ENCODE assay signal across 40 cellular contexts in genomic region chr15:26935322-26935721, GRCh38. TPM values are rescaled to one million over a fixed set of nuclear protein-coding genes. Genes with fewer than 3 reads are reported as not detected.
"Had no signal": no experiment of that assay in that cellular context is flagged by ENCODE, and none has a peak within 500 bp of the region (broad histone marks: within the 10 kb centered on the region; RNA-seq: fewer than 3 reads in every experiment).

No MANE protein-coding gene starts in this region.

- H3K27me3 Mint-ChIP-seq: activated naive CD4-positive, alpha-beta T cell treated with anti-CD3 and anti-CD28 coated beads, Interleukin-2, amount 10 ng/mL, durations not matched to agents 7 days and 5 days; activated naive CD4-positive, alpha-beta T cell treated with anti-CD3 and anti-CD28 coated beads, Interleukin-2, amount 50 U/mL, for 24 hours; activated naive CD8-positive, alpha-beta T cell treated with anti-CD3 and anti-CD28 coated beads for 36 hours; activated naive CD8-positive, alpha-beta T cell treated with anti-CD3 and anti-CD28 coated beads, Interleukin-2, amount 10 ng/mL, durations not matched to agents 7 days and 5 days; activated naive CD8-positive, alpha-beta T cell treated with anti-CD3 and anti-CD28 coated beads, Interleukin-2, amount 50 U/mL, for 24 hours; activated T-cell treated with anti-CD3 and anti-CD28 coated beads, Interleukin-2, amount 50 U/mL, for 24 hours; activated T-helper 17 cell treated with anti-CD3 and anti-CD28 coated beads, Interleukin-2, amount 50 U/mL, for 72 hours; central memory CD8-positive, alpha-beta T cell had no signal

- H3K27me3 ChIP-seq: adrenal gland, ascending aorta, body of pancreas, brain microvascular endothelial cell, breast epithelium, cardiac muscle cell had no signal

- H3K4me3 ChIP-seq: adrenal gland, ascending aorta, body of pancreas, breast epithelium, cardiac muscle cell had no signal

- H3K27ac Mint-ChIP-seq: activated naive CD4-positive, alpha-beta T cell treated with anti-CD3 and anti-CD28 coated beads for 36 hours; activated naive CD4-positive, alpha-beta T cell treated with anti-CD3 and anti-CD28 coated beads, Interleukin-2, amount 10 ng/mL, durations not matched to agents 7 days and 5 days; activated naive CD4-positive, alpha-beta T cell treated with anti-CD3 and anti-CD28 coated beads, Interleukin-2, amount 50 U/mL, for 24 hours; activated naive CD4-positive, alpha-beta T cell treated with anti-CD3 and anti-CD28 coated beads, Interleukin-2, amount 50 U/mL, for 72 hours; activated naive CD8-positive, alpha-beta T cell; activated naive CD8-positive, alpha-beta T cell treated with anti-CD3 and anti-CD28 coated beads for 36 hours; activated naive CD8-positive, alpha-beta T cell treated with anti-CD3 and anti-CD28 coated beads, Interleukin-2, amount 10 ng/mL, durations not matched to agents 7 days and 5 days; activated naive CD8-positive, alpha-beta T cell treated with anti-CD3 and anti-CD28 coated beads, Interleukin-2, amount 50 U/mL, for 24 hours; activated T-cell treated with anti-CD3 and anti-CD28 coated beads, Interleukin-2, amount 50 U/mL, for 24 hours; activated T-cell treated with anti-CD3 and anti-CD28 coated beads, Interleukin-2, amount 50 U/mL, for 72 hours; activated T-helper 1 cell treated with anti-CD3 and anti-CD28 coated beads, Interleukin-12 subunit alpha, Interleukin-12 subunit beta, Interleukin-2, Interleukin-4 antibody, amounts not matched to agents 30 ng/mL and 10 ng/mL and 1 ng/mL, durations not matched to agents 14 hours and 24 hours and 36 hours; activated T-helper 17 cell treated with anti-CD3 and anti-CD28 coated beads, Interleukin-2, amount 50 U/mL, for 72 hours; activated T-helper 2 cell treated with anti-CD3 and anti-CD28 coated beads, Interferon-gamma antibody, Interleukin-2, Interleukin-4, amounts not matched to agents 10 μg/mL and 5 μg/mL and 100 μg/mL, durations not matched to agents 14 hours and 24 hours and 36 hours; brain had no signal

- DNase-seq: activated effector memory CD4-positive, alpha-beta T cell treated with anti-CD3 and anti-CD28 coated beads, Interleukin-2, amount 50 U/mL, for 16 hours; activated effector memory CD4-positive, alpha-beta T cell treated with Interleukin-2 at 50 U/mL for 16 hours; activated gamma-delta T cell; activated gamma-delta T cell treated with Interleukin-2 at 50 U/mL for 16 hours; activated naive CD4-positive, alpha-beta T cell; activated naive CD4-positive, alpha-beta T cell treated with anti-CD3 and anti-CD28 coated beads for 36 hours; activated naive CD4-positive, alpha-beta T cell treated with anti-CD3 and anti-CD28 coated beads, Interleukin-2, amount 10 ng/mL, durations not matched to agents 7 days and 5 days; activated naive CD4-positive, alpha-beta T cell treated with anti-CD3 and anti-CD28 coated beads, Interleukin-2, amount 50 U/mL, for 16 hours; activated naive CD4-positive, alpha-beta T cell treated with Interleukin-2 at 50 U/mL for 16 hours; activated naive CD8-positive, alpha-beta T cell treated with anti-CD3 and anti-CD28 coated beads for 36 hours; activated naive CD8-positive, alpha-beta T cell treated with anti-CD3 and anti-CD28 coated beads, Interleukin-2, amount 10 ng/mL, durations not matched to agents 7 days and 5 days; activated naive CD8-positive, alpha-beta T cell treated with anti-CD3 and anti-CD28 coated beads, Interleukin-2, amount 50 U/mL, for 24 hours; activated T-cell treated with anti-CD3 and anti-CD28 coated beads for 4 hours; activated T-cell treated with anti-CD3 and anti-CD28 coated beads, Interleukin-2, amount 50 U/mL, for 1 hour; activated T-cell treated with anti-CD3 and anti-CD28 coated beads, Interleukin-2, amount 50 U/mL, for 24 hours; activated T-cell treated with anti-CD3 and anti-CD28 coated beads, Interleukin-2, amount 50 U/mL, for 4 hours; activated T-cell treated with anti-CD3 and anti-CD28 coated beads, Interleukin-2, amount 50 U/mL, for 48 hours; activated T-cell treated with anti-CD3 and anti-CD28 coated beads, Interleukin-2, amount 50 U/mL, for 72 hours; adrenal gland; amniotic stem cell; amygdala; anterior cingulate cortex; aorta; body of pancreas; brain microvascular endothelial cell; caudate nucleus; central memory CD4-positive, alpha-beta T cell had no signal

- ATAC-seq: activated naive CD4-positive, alpha-beta T cell treated with anti-CD3 and anti-CD28 coated beads, Interleukin-2, amount 50 U/mL, for 72 hours; activated naive CD8-positive, alpha-beta T cell treated with anti-CD3 and anti-CD28 coated beads, Interleukin-2, amount 50 U/mL, for 24 hours; activated T-cell treated with anti-CD3 and anti-CD28 coated beads, Interleukin-2, amount 50 U/mL, for 4 hours; activated T-cell treated with anti-CD3 and anti-CD28 coated beads, Interleukin-2, amount 50 U/mL, for 72 hours; activated T-helper 17 cell treated with anti-CD3 and anti-CD28 coated beads, Interleukin-2, amount 50 U/mL, for 72 hours; body of pancreas had no signal

- H3K4me1 Mint-ChIP-seq: activated naive CD4-positive, alpha-beta T cell treated with anti-CD3 and anti-CD28 coated beads, Interleukin-2, amount 10 ng/mL, durations not matched to agents 7 days and 5 days; activated naive CD4-positive, alpha-beta T cell treated with anti-CD3 and anti-CD28 coated beads, Interleukin-2, amount 50 U/mL, for 24 hours; activated naive CD8-positive, alpha-beta T cell treated with anti-CD3 and anti-CD28 coated beads for 36 hours; activated naive CD8-positive, alpha-beta T cell treated with anti-CD3 and anti-CD28 coated beads, Interleukin-2, amount 10 ng/mL, durations not matched to agents 7 days and 5 days; activated naive CD8-positive, alpha-beta T cell treated with anti-CD3 and anti-CD28 coated beads, Interleukin-2, amount 50 U/mL, for 24 hours; activated T-helper 17 cell treated with anti-CD3 and anti-CD28 coated beads, Interleukin-2, amount 50 U/mL, for 72 hours; brain; central memory CD8-positive, alpha-beta T cell had no signal

- H3K4me3 Mint-ChIP-seq: activated naive CD4-positive, alpha-beta T cell treated with anti-CD3 and anti-CD28 coated beads for 36 hours; activated naive CD4-positive, alpha-beta T cell treated with anti-CD3 and anti-CD28 coated beads, Interleukin-2, amount 10 ng/mL, durations not matched to agents 7 days and 5 days; activated naive CD4-positive, alpha-beta T cell treated with anti-CD3 and anti-CD28 coated beads, Interleukin-2, amount 50 U/mL, for 24 hours; activated naive CD8-positive, alpha-beta T cell; activated naive CD8-positive, alpha-beta T cell treated with anti-CD3 and anti-CD28 coated beads for 36 hours; activated naive CD8-positive, alpha-beta T cell treated with anti-CD3 and anti-CD28 coated beads, Interleukin-2, amount 10 ng/mL, durations not matched to agents 7 days and 5 days; activated naive CD8-positive, alpha-beta T cell treated with anti-CD3 and anti-CD28 coated beads, Interleukin-2, amount 50 U/mL, for 24 hours; activated T-cell treated with anti-CD3 and anti-CD28 coated beads, Interleukin-2, amount 50 U/mL, for 24 hours; activated T-cell treated with anti-CD3 and anti-CD28 coated beads, Interleukin-2, amount 50 U/mL, for 4 hours; activated T-cell treated with anti-CD3 and anti-CD28 coated beads, Interleukin-2, amount 50 U/mL, for 72 hours; activated T-helper 1 cell treated with anti-CD3 and anti-CD28 coated beads, Interleukin-12 subunit alpha, Interleukin-12 subunit beta, Interleukin-2, Interleukin-4 antibody, amounts not matched to agents 30 ng/mL and 10 ng/mL and 1 ng/mL, durations not matched to agents 14 hours and 24 hours and 36 hours; activated T-helper 17 cell treated with anti-CD3 and anti-CD28 coated beads, Interleukin-2, amount 50 U/mL, for 72 hours; brain; central memory CD8-positive, alpha-beta T cell had no signal

- H3K27ac ChIP-seq: adrenal gland, ascending aorta, body of pancreas, brain microvascular endothelial cell, breast epithelium, cardiac muscle cell had no signal

- H3K9me3 ChIP-seq: adrenal gland, ascending aorta, body of pancreas, breast epithelium had no signal

- H3K36me3 ChIP-seq: adrenal gland, ascending aorta, brain microvascular endothelial cell, breast epithelium, cardiac muscle cell had no signal

- H3K9me3 Mint-ChIP-seq: activated naive CD8-positive, alpha-beta T cell treated with anti-CD3 and anti-CD28 coated beads for 36 hours; activated naive CD8-positive, alpha-beta T cell treated with anti-CD3 and anti-CD28 coated beads, Interleukin-2, amount 10 ng/mL, durations not matched to agents 7 days and 5 days; activated T-cell treated with anti-CD3 and anti-CD28 coated beads, Interleukin-2, amount 50 U/mL, for 4 hours had no signal

- H3K4me1 ChIP-seq: adrenal gland, ascending aorta, body of pancreas, breast epithelium had no signal

- H3K36me3 Mint-ChIP-seq: activated naive CD4-positive, alpha-beta T cell treated with anti-CD3 and anti-CD28 coated beads, Interleukin-2, amount 10 ng/mL, durations not matched to agents 7 days and 5 days; activated naive CD4-positive, alpha-beta T cell treated with anti-CD3 and anti-CD28 coated beads, Interleukin-2, amount 50 U/mL, for 24 hours; activated naive CD8-positive, alpha-beta T cell; activated naive CD8-positive, alpha-beta T cell treated with anti-CD3 and anti-CD28 coated beads for 36 hours; activated naive CD8-positive, alpha-beta T cell treated with anti-CD3 and anti-CD28 coated beads, Interleukin-2, amount 10 ng/mL, durations not matched to agents 7 days and 5 days had no signal

RNA-seq across cellular contexts. Expression of gene GABRG3, which starts 35.7 kb away (rescaled TPM):
- total RNA-seq: activated naive CD4-positive, alpha-beta T cell treated with anti-CD3 and anti-CD28 coated beads for 36 hours; activated naive CD4-positive, alpha-beta T cell treated with anti-CD3 and anti-CD28 coated beads, Interleukin-2, amount 50 U/mL, for 72 hours; activated naive CD8-positive, alpha-beta T cell treated with anti-CD3 and anti-CD28 coated beads for 36 hours; activated naive CD8-positive, alpha-beta T cell treated with anti-CD3 and anti-CD28 coated beads, Interleukin-2, amount 10 ng/mL, durations not matched to agents 7 days and 5 days; activated T-cell treated with anti-CD3 and anti-CD28 coated beads, Interleukin-2, amount 50 U/mL, for 4 hours; activated T-cell treated with anti-CD3 and anti-CD28 coated beads, Interleukin-2, amount 50 U/mL, for 72 hours; activated T-helper 1 cell treated with anti-CD3 and anti-CD28 coated beads, Interleukin-12 subunit alpha, Interleukin-12 subunit beta, Interleukin-2, Interleukin-4 antibody, amounts not matched to agents 30 ng/mL and 10 ng/mL and 1 ng/mL, durations not matched to agents 14 hours and 24 hours and 36 hours; activated T-helper 17 cell treated with anti-CD3 and anti-CD28 coated beads, Interleukin-2, amount 50 U/mL, for 72 hours; activated T-helper 2 cell treated with anti-CD3 and anti-CD28 coated beads, Interferon-gamma antibody, Interleukin-2, Interleukin-4, amounts not matched to agents 10 μg/mL and 5 μg/mL and 100 μg/mL, durations not matched to agents 14 hours and 24 hours and 36 hours; aorta; ascending aorta; body of pancreas; bronchial epithelial cell; cardiac muscle cell had no signal
- polyA plus RNA-seq: adipose tissue, aorta, cardiac muscle cell had no signal
